1 cellular context compared by ENCODE assay signal in the genomic region with DNA sequence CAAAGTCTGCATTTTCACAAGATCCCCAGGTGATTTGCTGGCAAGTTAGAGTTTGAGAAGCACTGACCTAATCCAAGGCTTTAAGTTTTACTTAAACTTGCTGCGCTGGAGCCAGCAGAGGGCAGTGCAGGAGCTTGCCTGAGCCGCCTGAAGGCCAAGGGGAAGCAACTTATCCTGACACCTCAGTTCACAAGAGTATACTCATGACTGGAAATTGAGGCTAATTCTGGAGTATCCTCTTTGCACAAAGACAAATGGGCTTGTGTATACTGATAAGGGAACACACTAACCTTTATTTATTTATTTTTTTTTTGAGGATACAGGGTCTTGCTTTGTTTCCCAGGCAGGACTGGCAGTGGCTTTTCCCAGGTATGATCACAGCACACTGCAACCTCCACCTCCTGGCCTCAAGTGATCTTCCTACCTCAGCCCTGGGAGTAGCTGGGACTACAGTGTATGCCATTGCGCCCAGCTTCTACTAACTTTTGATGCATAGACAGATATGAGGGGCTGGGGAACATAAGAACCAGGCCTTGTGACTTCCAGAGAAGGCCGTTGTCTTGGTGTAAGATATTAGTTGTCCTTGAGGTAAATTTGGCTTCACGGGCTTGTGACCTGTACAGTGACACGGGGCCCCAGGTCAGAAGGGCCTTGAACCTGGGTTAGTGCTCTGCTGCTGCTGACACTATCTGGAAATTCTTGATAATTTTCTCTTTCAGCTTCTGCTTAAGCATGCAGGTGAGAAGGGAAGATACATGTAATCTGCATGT.
TF ChIP-seq lines count a peak whose summit lies in the region.

No MANE protein-coding gene starts in this region.

TF ChIP-seq in GM23338, 12 proteins besides CTCF, POLR2A, EP300 and RAD21 (continued from another document):
- TF ChIP-seq, protein P1, sequence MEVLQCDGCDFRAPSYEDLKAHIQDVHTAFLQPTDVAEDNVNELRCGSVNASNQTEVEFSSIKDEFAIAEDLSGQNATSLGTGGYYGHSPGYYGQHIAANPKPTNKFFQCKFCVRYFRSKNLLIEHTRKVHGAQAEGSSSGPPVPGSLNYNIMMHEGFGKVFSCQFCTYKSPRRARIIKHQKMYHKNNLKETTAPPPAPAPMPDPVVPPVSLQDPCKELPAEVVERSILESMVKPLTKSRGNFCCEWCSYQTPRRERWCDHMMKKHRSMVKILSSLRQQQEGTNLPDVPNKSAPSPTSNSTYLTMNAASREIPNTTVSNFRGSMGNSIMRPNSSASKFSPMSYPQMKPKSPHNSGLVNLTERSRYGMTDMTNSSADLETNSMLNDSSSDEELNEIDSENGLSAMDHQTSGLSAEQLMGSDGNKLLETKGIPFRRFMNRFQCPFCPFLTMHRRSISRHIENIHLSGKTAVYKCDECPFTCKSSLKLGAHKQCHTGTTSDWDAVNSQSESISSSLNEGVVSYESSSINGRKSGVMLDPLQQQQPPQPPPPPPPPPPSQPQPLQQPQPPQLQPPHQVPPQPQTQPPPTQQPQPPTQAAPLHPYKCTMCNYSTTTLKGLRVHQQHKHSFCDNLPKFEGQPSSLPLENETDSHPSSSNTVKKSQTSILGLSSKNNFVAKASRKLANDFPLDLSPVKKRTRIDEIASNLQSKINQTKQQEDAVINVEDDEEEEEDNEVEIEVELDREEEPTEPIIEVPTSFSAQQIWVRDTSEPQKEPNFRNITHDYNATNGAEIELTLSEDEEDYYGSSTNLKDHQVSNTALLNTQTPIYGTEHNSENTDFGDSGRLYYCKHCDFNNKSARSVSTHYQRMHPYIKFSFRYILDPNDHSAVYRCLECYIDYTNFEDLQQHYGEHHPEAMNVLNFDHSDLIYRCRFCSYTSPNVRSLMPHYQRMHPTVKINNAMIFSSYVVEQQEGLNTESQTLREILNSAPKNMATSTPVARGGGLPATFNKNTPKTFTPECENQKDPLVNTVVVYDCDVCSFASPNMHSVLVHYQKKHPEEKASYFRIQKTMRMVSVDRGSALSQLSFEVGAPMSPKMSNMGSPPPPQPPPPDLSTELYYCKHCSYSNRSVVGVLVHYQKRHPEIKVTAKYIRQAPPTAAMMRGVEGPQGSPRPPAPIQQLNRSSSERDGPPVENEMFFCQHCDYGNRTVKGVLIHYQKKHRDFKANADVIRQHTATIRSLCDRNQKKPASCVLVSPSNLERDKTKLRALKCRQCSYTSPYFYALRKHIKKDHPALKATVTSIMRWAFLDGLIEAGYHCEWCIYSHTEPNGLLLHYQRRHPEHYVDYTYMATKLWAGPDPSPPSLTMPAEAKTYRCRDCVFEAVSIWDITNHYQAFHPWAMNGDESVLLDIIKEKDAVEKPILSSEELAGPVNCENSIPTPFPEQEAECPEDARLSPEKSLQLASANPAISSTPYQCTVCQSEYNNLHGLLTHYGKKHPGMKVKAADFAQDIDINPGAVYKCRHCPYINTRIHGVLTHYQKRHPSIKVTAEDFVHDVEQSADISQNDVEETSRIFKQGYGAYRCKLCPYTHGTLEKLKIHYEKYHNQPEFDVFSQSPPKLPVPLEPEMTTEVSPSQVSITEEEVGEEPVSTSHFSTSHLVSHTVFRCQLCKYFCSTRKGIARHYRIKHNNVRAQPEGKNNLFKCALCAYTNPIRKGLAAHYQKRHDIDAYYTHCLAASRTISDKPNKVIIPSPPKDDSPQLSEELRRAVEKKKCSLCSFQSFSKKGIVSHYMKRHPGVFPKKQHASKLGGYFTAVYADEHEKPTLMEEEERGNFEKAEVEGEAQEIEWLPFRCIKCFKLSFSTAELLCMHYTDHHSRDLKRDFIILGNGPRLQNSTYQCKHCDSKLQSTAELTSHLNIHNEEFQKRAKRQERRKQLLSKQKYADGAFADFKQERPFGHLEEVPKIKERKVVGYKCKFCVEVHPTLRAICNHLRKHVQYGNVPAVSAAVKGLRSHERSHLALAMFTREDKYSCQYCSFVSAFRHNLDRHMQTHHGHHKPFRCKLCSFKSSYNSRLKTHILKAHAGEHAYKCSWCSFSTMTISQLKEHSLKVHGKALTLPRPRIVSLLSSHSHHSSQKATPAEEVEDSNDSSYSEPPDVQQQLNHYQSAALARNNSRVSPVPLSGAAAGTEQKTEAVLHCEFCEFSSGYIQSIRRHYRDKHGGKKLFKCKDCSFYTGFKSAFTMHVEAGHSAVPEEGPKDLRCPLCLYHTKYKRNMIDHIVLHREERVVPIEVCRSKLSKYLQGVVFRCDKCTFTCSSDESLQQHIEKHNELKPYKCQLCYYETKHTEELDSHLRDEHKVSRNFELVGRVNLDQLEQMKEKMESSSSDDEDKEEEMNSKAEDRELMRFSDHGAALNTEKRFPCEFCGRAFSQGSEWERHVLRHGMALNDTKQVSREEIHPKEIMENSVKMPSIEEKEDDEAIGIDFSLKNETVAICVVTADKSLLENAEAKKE (CRISPR knock-in tag; IDR thresholded peaks at IDR 0.05): no peak
- TF ChIP-seq STAT1 (IDR thresholded peaks at IDR 0.05; ENCODE audit: unreplicated experiment) (no peak), EZH2 (IDR thresholded peaks at IDR 0.05; ENCODE audit: low read depth, unreplicated experiment) (no peak), CREB1 (CRISPR knock-in tag; IDR thresholded peaks at IDR 0.05; ENCODE audit: low read depth) (no peak), NANOG (IDR thresholded peaks at IDR 0.05; ENCODE audit: borderline replicate concordance) (no peak), JUNB (IDR thresholded peaks at IDR 0.05; ENCODE audit: unreplicated experiment) (no peak)
- TF ChIP-seq, protein P2, sequence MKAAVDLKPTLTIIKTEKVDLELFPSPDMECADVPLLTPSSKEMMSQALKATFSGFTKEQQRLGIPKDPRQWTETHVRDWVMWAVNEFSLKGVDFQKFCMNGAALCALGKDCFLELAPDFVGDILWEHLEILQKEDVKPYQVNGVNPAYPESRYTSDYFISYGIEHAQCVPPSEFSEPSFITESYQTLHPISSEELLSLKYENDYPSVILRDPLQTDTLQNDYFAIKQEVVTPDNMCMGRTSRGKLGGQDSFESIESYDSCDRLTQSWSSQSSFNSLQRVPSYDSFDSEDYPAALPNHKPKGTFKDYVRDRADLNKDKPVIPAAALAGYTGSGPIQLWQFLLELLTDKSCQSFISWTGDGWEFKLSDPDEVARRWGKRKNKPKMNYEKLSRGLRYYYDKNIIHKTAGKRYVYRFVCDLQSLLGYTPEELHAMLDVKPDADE (IDR thresholded peaks at IDR 0.05): no peak
